In the genomic region with DNA sequence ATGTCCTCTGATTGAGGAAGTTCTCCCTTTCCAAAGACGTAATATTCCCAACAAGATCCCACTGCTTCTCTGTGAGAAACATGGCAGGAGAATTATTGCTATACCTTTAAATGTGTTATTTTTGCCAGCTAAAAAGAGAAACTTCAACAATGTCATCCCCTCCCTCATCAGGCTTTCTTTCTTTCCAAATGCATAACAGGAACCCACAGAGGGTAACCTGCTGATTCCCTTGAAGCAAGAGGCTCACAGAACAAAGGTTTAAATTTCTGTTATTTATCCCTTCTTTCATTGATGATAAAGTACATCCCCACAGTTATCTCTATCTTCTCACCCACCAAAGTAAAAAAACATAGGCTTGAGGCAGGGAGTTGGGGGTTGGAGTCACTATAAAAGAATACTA, we compare ENCODE assay signal across 1 cellular context.
TF ChIP-seq lines count a peak whose summit lies in the region.

No MANE protein-coding gene starts in this region.

TF ChIP-seq in GM23338, 12 proteins besides CTCF, POLR2A, EP300 and RAD21 (continued from another document):
- TF ChIP-seq CREB1 (CRISPR knock-in tag; IDR thresholded peaks at IDR 0.05; ENCODE audit: low read depth), result no peak
- no peak for TF ChIP-seq EZH2phosphoT487 (IDR thresholded peaks at IDR 0.05; ENCODE audit: unreplicated experiment)
